11 cellular contexts compared by ENCODE assay signal in genomic region chr2:216792222-216793001, GRCh38.
DNase-seq lines count a peak whose midpoint lies in the region; ATAC-seq, FAIRE-seq and TF ChIP-seq lines count a peak whose summit lies in the region.
"Had no signal": no experiment of that assay in that cellular context is flagged by ENCODE, and none has a peak within 500 bp of the region (broad histone marks: within the 10 kb centered on the region; RNA-seq: fewer than 3 reads in every experiment).

No MANE protein-coding gene starts in this region.

- intact Hi-C loops in kidney (cut with DNase I), result no loop called here

- H3K9ac ChIP-seq in kidney (ENCODE audit: low read length in 2 of 2), result no peak overlapping the region

- ATAC-seq in upper lobe of left lung (ENCODE audit: low FRiP score in 2 of 2), result peak; percentile 78 to 80

- H3K9me3 ChIP-seq in kidney (ENCODE audit: control insufficient read depth in 1 of 2, low read length in 2 of 2), result no peaks in the 10 kb centered on the region
- H3K9me3 ChIP-seq in upper lobe of left lung, result no peaks in the 10 kb centered on the region
- no peaks in the 10 kb centered on the region for H3K9me3 ChIP-seq in Peyer's patch

- no peaks in the 10 kb centered on the region for H3K27me3 ChIP-seq in upper lobe of left lung
- H3K27me3 ChIP-seq in Peyer's patch, result no peaks in the 10 kb centered on the region

- TF ChIP-seq CTCF in kidney (IDR thresholded peaks at IDR 0.05; ENCODE audit: borderline replicate concordance, extremely low read depth, insufficient read depth), result no peak
- no peak for TF ChIP-seq CTCF in upper lobe of left lung (IDR thresholded peaks at IDR 0.05)
- no peak for TF ChIP-seq CTCF in Peyer's patch (IDR thresholded peaks at IDR 0.05)

- H3K36me3 ChIP-seq in kidney (ENCODE audit: control insufficient read depth in 1 of 2, insufficient read depth in 2 of 2, low read length in 2 of 2) (no peaks in the 10 kb centered on the region), upper lobe of left lung (no peaks in the 10 kb centered on the region), Peyer's patch (no peaks in the 10 kb centered on the region)

- H3K4me3 ChIP-seq in kidney (ENCODE audit: low read length in 2 of 2), result no peak overlapping the region
- H3K4me3 ChIP-seq in upper lobe of left lung, result no peak overlapping the region
- H3K4me3 ChIP-seq in Peyer's patch, result no peak overlapping the region

- H3K27ac ChIP-seq in kidney (ENCODE audit: low read depth in 2 of 2, low read length in 2 of 2) (no peak overlapping the region), upper lobe of left lung (peak overlapping the region in 3 of 4 donors; percentile 10 to 67 (median 12)), Peyer's patch (peak overlapping the region in 1 of 4 donors; percentile 56)
- H3K27ac ChIP-seq: C4-2B had no signal

- H3K4me1 ChIP-seq in kidney (ENCODE audit: control insufficient read depth in 1 of 2, insufficient read depth in 1 of 2, low read depth in 1 of 2, low read length in 2 of 2), result no peaks in the 10 kb centered on the region
- peaks cover 0 to 3% (median 0%) of the 10 kb centered on the region in 4 donors for H3K4me1 ChIP-seq in upper lobe of left lung
- no peaks in the 10 kb centered on the region for H3K4me1 ChIP-seq in Peyer's patch

- TF ChIP-seq EP300 in upper lobe of left lung (IDR thresholded peaks at IDR 0.05), result no peak

- FAIRE-seq in kidney (lab: Jason Lieb, UNC), result no peak

- WGBS in upper lobe of left lung, 2 donors, result 64 to 72% methylated on average over 7 to 8 of the region's 8 CpGs

- peak; percentile 16 for DNase-seq in NCI-H1436 (lab: John Stamatoyannopoulos, UW)
- no peak for DNase-seq in NCI-H1436 treated with DMSO at 0.1 percent for 48 hours (lab: John Stamatoyannopoulos, UW)
- DNase-seq in astrocyte of the hippocampus (ENCODE audit: low read depth, low spot score), result peak; percentile 70
- peak; percentile 91 for DNase-seq in kidney
- no peak for DNase-seq in upper lobe of left lung
- DNase-seq in Peyer's patch, result no peak
- no peak for DNase-seq in NCI-H128 (lab: John Stamatoyannopoulos, UW; ENCODE audit: unreplicated experiment)
- DNase-seq in NCI-H1048 (lab: John Stamatoyannopoulos, UW), result no peak
- DNase-seq: activated naive CD8-positive, alpha-beta T cell treated with anti-CD3 and anti-CD28 coated beads, Interleukin-2, amount 10 ng/mL, durations not matched to agents 7 days and 5 days; posterior cingulate gyrus had no signal

- TF ChIP-seq POLR2A in upper lobe of left lung (IDR thresholded peaks at IDR 0.05), result no peak
- TF ChIP-seq POLR2A in Peyer's patch (IDR thresholded peaks at IDR 0.05), result no peak

Comparison
In these comparisons a context has a peak if more than half of its experiments do, and no peak if none do; other contexts are left out.
1. DNase-seq: peak in NCI-H1436 (single experiment), astrocyte of the hippocampus (single experiment) and kidney (single experiment); none in NCI-H1436 treated with DMSO at 0.1 percent for 48 hours (single experiment), upper lobe of left lung (0 of 2), Peyer's patch (0 of 3), NCI-H128 (single experiment) and NCI-H1048 (single experiment).
2. H3K27ac ChIP-seq: peak in upper lobe of left lung (3 of 4); none in kidney (0 of 2).